25 cellular contexts compared by ENCODE assay signal in the genomic region with DNA sequence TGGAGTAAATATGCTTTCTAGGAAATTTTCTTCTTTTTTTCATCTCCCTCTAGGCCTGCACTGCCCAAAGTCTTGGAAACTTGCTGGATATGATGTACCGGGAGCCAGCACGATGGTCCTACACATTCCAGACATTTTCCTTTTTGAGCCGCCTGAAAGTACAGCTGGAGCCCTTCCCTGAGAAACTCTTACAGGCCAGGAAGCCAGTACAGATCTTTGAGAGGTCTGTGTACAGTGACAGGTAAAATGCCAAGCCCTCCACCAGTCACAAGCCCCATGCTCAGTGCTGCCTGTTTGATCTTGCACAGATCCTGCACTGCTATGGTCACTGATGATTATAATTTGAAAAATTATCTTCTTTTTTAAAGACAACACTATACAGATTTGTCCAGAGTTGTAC. TPM values are rescaled to one million over a fixed set of nuclear protein-coding genes. Genes with fewer than 3 reads are reported as not detected.
"Had no signal": no experiment of that assay in that cellular context is flagged by ENCODE, and none has a peak within 500 bp of the region (broad histone marks: within the 10 kb centered on the region; RNA-seq: fewer than 3 reads in every experiment).

No MANE protein-coding gene starts in this region.

- H3K27me3 Mint-ChIP-seq: activated CD8-positive, alpha-beta memory T cell treated with anti-CD3 and anti-CD28 coated beads, Interleukin-2, amount 10 ng/mL, durations not matched to agents 7 days and 5 days; stimulated activated naive CD8-positive, alpha-beta T cell treated with anti-CD3 and anti-CD28 coated beads, Interleukin-15, Interleukin-2, amounts not matched to agents 100 ng/mL and 50 ng/mL, for 24 hours had no signal

- H3K27ac ChIP-seq: epithelial cell of prostate, neural progenitor cell, prostate gland, right atrium auricular region, SJCRH30, suprapubic skin, transverse colon, WERI-Rb-1 had no signal

- H3K4me1 Mint-ChIP-seq: neural progenitor cell had no signal

- H3K4me3 ChIP-seq: neural progenitor cell, prostate gland, right atrium auricular region, SJCRH30, skin epidermis, suprapubic skin, transverse colon had no signal

- H3K27me3 ChIP-seq: neural progenitor cell, right atrium auricular region, SJCRH30, suprapubic skin, transverse colon had no signal

- DNase-seq: activated CD4-positive, alpha-beta T cell treated with anti-CD3 and anti-CD28 coated beads, Interleukin-2, amount 50 U/mL, for 48 hours; activated CD8-positive, alpha-beta memory T cell treated with anti-CD3 and anti-CD28 coated beads, Interleukin-2, amount 10 ng/mL, durations not matched to agents 7 days and 5 days; activated naive CD4-positive, alpha-beta T cell treated with anti-CD3 and anti-CD28 coated beads for 36 hours; activated T-cell treated with anti-CD3 and anti-CD28 coated beads, Interleukin-2, amount 50 U/mL, for 1 hour; dermis blood vessel endothelial cell; effector memory CD4-positive, alpha-beta T cell; foreskin fibroblast; hypothalamus; islet precursor cell; mammary epithelial cell; SJCRH30; stimulated activated CD4-positive, alpha-beta T cell treated with anti-CD3 and anti-CD28 coated beads, Interleukin-15, amount 100 ng/mL, for 24 hours; stimulated activated CD4-positive, alpha-beta T cell treated with anti-CD3 and anti-CD28 coated beads, Interleukin-2, amount 100 ng/mL, for 48 hours; T-helper 2 cell; transverse colon had no signal

- ATAC-seq: activated CD8-positive, alpha-beta memory T cell treated with anti-CD3 and anti-CD28 coated beads, Interleukin-2, amount 10 ng/mL, durations not matched to agents 7 days and 5 days had no signal

- H3K4me1 ChIP-seq: neural progenitor cell, prostate gland, right atrium auricular region, SJCRH30, suprapubic skin had no signal

- H3K9me3 Mint-ChIP-seq: activated naive CD4-positive, alpha-beta T cell treated with anti-CD3 and anti-CD28 coated beads for 36 hours; activated T-helper 2 cell treated with anti-CD3 and anti-CD28 coated beads, Interferon-gamma antibody, Interleukin-2, Interleukin-4, amounts not matched to agents 10 μg/mL and 5 μg/mL and 100 μg/mL, durations not matched to agents 14 hours and 24 hours and 36 hours; neural progenitor cell; stimulated activated naive CD8-positive, alpha-beta T cell treated with anti-CD3 and anti-CD28 coated beads, Interleukin-15, Interleukin-2, amounts not matched to agents 100 ng/mL and 50 ng/mL, for 24 hours had no signal

- H3K9me3 ChIP-seq: prostate gland, right atrium auricular region, SJCRH30, suprapubic skin, transverse colon had no signal

- H3K27ac Mint-ChIP-seq: activated CD8-positive, alpha-beta memory T cell treated with anti-CD3 and anti-CD28 coated beads, Interleukin-2, amount 10 ng/mL, durations not matched to agents 7 days and 5 days; activated naive CD4-positive, alpha-beta T cell treated with anti-CD3 and anti-CD28 coated beads for 36 hours; neural progenitor cell had no signal

- H3K4me3 Mint-ChIP-seq: activated CD8-positive, alpha-beta memory T cell treated with anti-CD3 and anti-CD28 coated beads, Interleukin-2, amount 10 ng/mL, durations not matched to agents 7 days and 5 days; activated naive CD4-positive, alpha-beta T cell treated with anti-CD3 and anti-CD28 coated beads for 36 hours; neural progenitor cell; stimulated activated naive CD8-positive, alpha-beta T cell treated with anti-CD3 and anti-CD28 coated beads, Interleukin-15, Interleukin-2, amounts not matched to agents 100 ng/mL and 50 ng/mL, for 24 hours had no signal

RNA-seq across cellular contexts. Expression of a gene that starts 53.9 kb away (rescaled TPM):
- total RNA-seq: activated CD8-positive, alpha-beta memory T cell treated with anti-CD3 and anti-CD28 coated beads, Interleukin-2, amount 10 ng/mL, durations not matched to agents 7 days and 5 days; activated naive CD4-positive, alpha-beta T cell treated with anti-CD3 and anti-CD28 coated beads for 36 hours; dermis blood vessel endothelial cell; myocyte had no signal
